In the genomic region with DNA sequence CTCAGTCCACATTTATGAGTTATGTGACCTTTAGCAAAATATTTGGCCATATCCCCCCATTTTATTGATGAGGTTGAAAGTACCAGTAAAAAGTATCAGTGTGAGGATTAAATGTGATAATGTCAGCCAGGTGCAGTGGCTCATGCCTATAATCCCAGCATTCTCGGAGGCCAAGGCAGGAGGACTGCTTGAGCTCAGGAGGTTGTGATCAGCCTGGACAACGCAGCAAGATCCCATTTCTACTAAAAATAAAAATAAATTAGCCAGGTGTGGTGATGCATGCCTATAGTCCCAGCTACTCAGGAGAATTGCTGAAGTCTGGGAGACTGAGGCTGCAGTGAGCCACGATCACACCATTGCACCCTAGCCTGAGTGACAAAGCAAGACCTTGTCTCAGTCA, we compare ENCODE assay signal across 25 cellular contexts.
DNase-seq lines count a peak whose midpoint lies in the region; ATAC-seq, FAIRE-seq and TF ChIP-seq lines count a peak whose summit lies in the region.
"Had no signal": no experiment of that assay in that cellular context is flagged by ENCODE, and none has a peak within 500 bp of the region (broad histone marks: within the 10 kb centered on the region; RNA-seq: fewer than 3 reads in every experiment).

No MANE protein-coding gene starts in this region.

- CTCF ChIA-PET in HepG2 (lab: Yijun Ruan, JAX; ENCODE audit: low intra/inter-chr PET ratio, low total read pairs), result no interaction called here

- H3K27me3 ChIP-seq in HepG2 (ENCODE audit: control insufficient read depth in 1 of 2, insufficient read depth in 2 of 2, low read length in 2 of 2) (no peaks in the 10 kb centered on the region), right lobe of liver (no peaks in the 10 kb centered on the region), stomach (no peaks in the 10 kb centered on the region)
- H3K27me3 ChIP-seq: BE2C; BLaER1 treated with 17β-estradiol and CSF1 and Interleukin-3, amounts not matched to agents 10 nM and 100 nM had no signal

- H3K27ac Mint-ChIP-seq in chondrocyte (ENCODE audit: unreplicated experiment) (peak overlapping the region; percentile 51), osteocyte (ENCODE audit: unreplicated experiment) (peak overlapping the region; percentile 14)
- H3K27ac Mint-ChIP-seq: CD14-positive monocyte, GM23338 had no signal

- H3K36me3 Mint-ChIP-seq in chondrocyte (ENCODE audit: low read depth), result peaks cover 45% of the 10 kb centered on the region
- H3K36me3 Mint-ChIP-seq in osteocyte (ENCODE audit: unreplicated experiment), result peaks cover 60% of the 10 kb centered on the region

- H3K27ac ChIP-seq in HepG2 (ENCODE audit: extremely low read length, insufficient read depth, low read length) (no peak overlapping the region), right lobe of liver (no peak overlapping the region), stomach (no peak overlapping the region)
- H3K27ac ChIP-seq: A549; BLaER1 treated with 17β-estradiol and CSF1 and Interleukin-3, amounts not matched to agents 10 nM and 100 nM had no signal

- H3K9ac ChIP-seq in HepG2 (ENCODE audit: insufficient read depth, low read depth, low read length), result no peak overlapping the region
- H3K9ac ChIP-seq: BLaER1 treated with 17β-estradiol and CSF1 and Interleukin-3, amounts not matched to agents 10 nM and 100 nM had no signal

- POLR2A ChIA-PET in HepG2 (lab: Yijun Ruan, JAX), result no interaction called here

- DNase-seq in HepG2 (ENCODE audit: low spot score) (no peak), right lobe of liver (no peak), chondrocyte (ENCODE audit: low spot score) (no peak), osteocyte (ENCODE audit: extremely low spot score, unreplicated experiment) (no peak), stomach (no peak), GOT3 (lab: John Stamatoyannopoulos, UW) (no peak), NCI-H146 (lab: John Stamatoyannopoulos, UW) (no peak)
- DNase-seq: 8988T; ACHN; AML-193; BE2C; CD4-positive, alpha-beta T cell; CD8-positive, alpha-beta memory T cell; DMS 273 treated with DMSO at 0.1 percent for 48 hours; DMS79; EL; GDM1; H7; HCEC 1CT had no signal

- intact Hi-C loops in HepG2 (cut with micrococcal nuclease; ENCODE audit: unreplicated experiment), result loop anchor here (5.0 kb wide), 1 partner anchor 43 kb away; no protein-coding TSS in a partner anchor
- intact Hi-C loops in right lobe of liver (cut with DNase I), result no loop called here
- intact Hi-C loops in stomach (cut with DNase I; ENCODE audit: low total_unique reads), result no loop called here

- no peak overlapping the region for H2AFZ ChIP-seq in HepG2 (ENCODE audit: low read length)
- H2AFZ ChIP-seq: GM23338 had no signal

- peaks cover 38% of the 10 kb centered on the region for H3K4me1 Mint-ChIP-seq in chondrocyte (ENCODE audit: low read depth)
- peaks cover 59% of the 10 kb centered on the region for H3K4me1 Mint-ChIP-seq in osteocyte (ENCODE audit: unreplicated experiment)
- H3K4me1 Mint-ChIP-seq: CD14-positive monocyte had no signal

- no peak for TF ChIP-seq RAD21 in HepG2 (CRISPR knock-in tag; IDR thresholded peaks at IDR 0.05)

- H3K4me3 ChIP-seq in HepG2 (replicated peaks in 1 of 3; ENCODE audit: insufficient read depth in 1 of 3, low read depth in 2 of 3, low read length in 3 of 3) (no peak overlapping the region), right lobe of liver (no peak overlapping the region), stomach (no peak overlapping the region)
- H3K4me3 ChIP-seq: A549; BLaER1 treated with 17β-estradiol and CSF1 and Interleukin-3, amounts not matched to agents 10 nM and 100 nM; GM12878; GM23338 had no signal

- TF ChIP-seq EP300 in HepG2 (IDR thresholded peaks at IDR 0.05; ENCODE audit: low read depth in 2 of 2, low read length in 2 of 2) (no peak), HepG2 (CRISPR knock-in tag; IDR thresholded peaks at IDR 0.05; ENCODE audit: borderline replicate concordance) (no peak), stomach (IDR thresholded peaks at IDR 0.05) (no peak)

- WGBS in HepG2 (ENCODE audit: low lambda C conversion rate), result 93% methylated on average over 3 of the region's 3 CpGs
- 100% methylated on average over 2 of the region's 3 CpGs for WGBS in right lobe of liver (ENCODE audit: insufficient coverage, low coverage, low lambda C conversion rate, missing lambda C conversion rate)
- 92 to 98% (median 96%) methylated on average over 3 of the region's 3 CpGs for WGBS in stomach, 5 donors

- in situ Hi-C loops in HepG2 (cut with HindIII; ENCODE audit: extremely low pct_ligation_motif_present, low pct_unique_long_range_greater_than_20kb), result loop anchor here (5.0 kb wide), 1 partner anchor 142 kb away; no protein-coding TSS in a partner anchor

- H3K4me1 ChIP-seq in HepG2 (ENCODE audit: insufficient read depth, low read length) (no peaks in the 10 kb centered on the region), right lobe of liver (no peaks in the 10 kb centered on the region), stomach (peaks cover 0 to 5% (median under 1%) of the 10 kb centered on the region in 4 donors)
- H3K4me1 ChIP-seq: A549, BE2C had no signal

- H3K9me3 Mint-ChIP-seq in chondrocyte (ENCODE audit: low read depth) (no peaks in the 10 kb centered on the region), osteocyte (ENCODE audit: unreplicated experiment) (no peaks in the 10 kb centered on the region)
- H3K9me3 Mint-ChIP-seq: CD4-positive, alpha-beta T cell; CD8-positive, alpha-beta memory T cell; GM23338 had no signal

- no TSS peak for BruUV-seq in HepG2 (replicated peaks; lab: Mats Ljungman, UMichigan)

- no peaks in the 10 kb centered on the region for H4K20me1 ChIP-seq in HepG2 (ENCODE audit: insufficient read depth, low read length)
- H4K20me1 ChIP-seq: BLaER1 treated with 17β-estradiol and CSF1 and Interleukin-3, amounts not matched to agents 10 nM and 100 nM had no signal

- no peaks in the 10 kb centered on the region for H3K79me2 ChIP-seq in HepG2 (ENCODE audit: insufficient read depth, low read length)

- H3K4me3 Mint-ChIP-seq in chondrocyte (ENCODE audit: unreplicated experiment) (no peak overlapping the region), osteocyte (ENCODE audit: unreplicated experiment) (no peak overlapping the region)
- H3K4me3 Mint-ChIP-seq: CD14-positive monocyte; CD4-positive, alpha-beta T cell; CD8-positive, alpha-beta memory T cell; GM23338 had no signal

- TF ChIP-seq CTCF in HepG2 (CRISPR knock-in tag; IDR thresholded peaks at IDR 0.05), result no peak
- no peak for TF ChIP-seq CTCF in right lobe of liver (IDR thresholded peaks at IDR 0.05)
- no peak for TF ChIP-seq CTCF in chondrocyte (IDR thresholded peaks at IDR 0.05)
- no peak for TF ChIP-seq CTCF in osteocyte (IDR thresholded peaks at IDR 0.05)
- no peak for TF ChIP-seq CTCF in stomach (IDR thresholded peaks at IDR 0.05)

- no peak for FAIRE-seq in HepG2 (lab: Jason Lieb, UNC)
- FAIRE-seq: A549, D721Med, GM12878 had no signal

- H3K4me2 ChIP-seq in HepG2 (ENCODE audit: low read depth, low read length), result no peak overlapping the region
- H3K4me2 ChIP-seq: A549; BLaER1 treated with 17β-estradiol and CSF1 and Interleukin-3, amounts not matched to agents 10 nM and 100 nM; GM23338 had no signal

- H3K9me3 ChIP-seq in HepG2 (ENCODE audit: low read length) (no peaks in the 10 kb centered on the region), right lobe of liver (no peaks in the 10 kb centered on the region), stomach (no peaks in the 10 kb centered on the region)
- H3K9me3 ChIP-seq: A549; BE2C; BLaER1 treated with 17β-estradiol and CSF1 and Interleukin-3, amounts not matched to agents 10 nM and 100 nM had no signal

- H3K36me3 ChIP-seq in HepG2 (replicated peaks in 1 of 2; ENCODE audit: control insufficient read depth in 1 of 2, insufficient read depth in 2 of 2, low read length in 2 of 2) (peaks cover 0 to 9% of the 10 kb centered on the region in 2 experiments; a peak in 2 of 5 replicates), right lobe of liver (peaks cover 0 to 27% (median 11%) of the 10 kb centered on the region in 4 donors), stomach (peaks cover 24 to 56% (median 49%) of the 10 kb centered on the region in 4 donors)
- H3K36me3 ChIP-seq: BE2C; BLaER1 treated with 17β-estradiol and CSF1 and Interleukin-3, amounts not matched to agents 10 nM and 100 nM had no signal

- TF ChIP-seq POLR2A in HepG2 (IDR thresholded peaks at IDR 0.05; ENCODE audit: insufficient read depth in 1 of 2, low read depth in 2 of 2, low read length in 2 of 2) (no peak), right lobe of liver (IDR thresholded peaks at IDR 0.05) (no peak), stomach (IDR thresholded peaks at IDR 0.05) (no peak)

- ATAC-seq in HepG2 (no peak), right lobe of liver (no peak)
- ATAC-seq: A549, GM12878, GM23338 had no signal

- H3K27me3 Mint-ChIP-seq in chondrocyte (ENCODE audit: low read depth), result no peaks in the 10 kb centered on the region
- H3K27me3 Mint-ChIP-seq in osteocyte (ENCODE audit: unreplicated experiment), result no peaks in the 10 kb centered on the region
- H3K27me3 Mint-ChIP-seq: CD4-positive, alpha-beta T cell; CD8-positive, alpha-beta memory T cell had no signal

TF ChIP-seq in HepG2, 621 proteins besides CTCF, POLR2A, EP300 and RAD21:
- TF ChIP-seq ISL2 (CRISPR knock-in tag; IDR thresholded peaks at IDR 0.05), result no peak
- no peak for TF ChIP-seq ZBTB20 (CRISPR knock-in tag; IDR thresholded peaks at IDR 0.05; ENCODE audit: borderline replicate concordance, low read depth)
- no peak for TF ChIP-seq SIN3A (IDR thresholded peaks at IDR 0.05; ENCODE audit: borderline replicate concordance, low read depth, low read length)
- no peak for TF ChIP-seq TRIM22 (IDR thresholded peaks at IDR 0.05)
- TF ChIP-seq ZNF121 (CRISPR knock-in tag; IDR thresholded peaks at IDR 0.05), result peak; percentile 70; the same call in 1 of the 2 replicates
